20 cellular contexts compared by ENCODE assay signal in the genomic region with DNA sequence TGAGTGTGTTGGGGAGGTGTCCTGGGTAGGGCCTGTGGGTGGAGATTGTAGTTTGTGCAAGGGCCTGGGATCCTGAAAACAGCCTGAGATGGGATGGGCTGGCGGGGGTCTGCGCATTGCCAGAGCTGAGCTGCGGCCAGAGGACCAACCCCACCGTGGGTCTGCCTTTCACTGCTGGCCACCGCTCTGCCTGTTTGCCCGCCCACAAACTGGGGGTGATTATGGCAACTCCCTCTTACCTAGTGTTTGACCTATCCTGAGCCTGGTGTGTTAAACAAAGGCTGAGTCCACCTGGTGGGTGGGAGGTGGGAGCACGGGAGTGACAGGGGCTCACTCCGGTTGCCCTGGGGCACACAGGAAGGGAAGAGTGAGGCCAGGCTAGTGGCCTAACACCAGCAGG. TPM values are rescaled to one million over a fixed set of nuclear protein-coding genes. Genes with fewer than 3 reads are reported as not detected.
DNase-seq lines count a peak whose midpoint lies in the region; ATAC-seq, FAIRE-seq and TF ChIP-seq lines count a peak whose summit lies in the region.
"Had no signal": no experiment of that assay in that cellular context is flagged by ENCODE, and none has a peak within 500 bp of the region (broad histone marks: within the 10 kb centered on the region; RNA-seq: fewer than 3 reads in every experiment).

No MANE protein-coding gene starts in this region.

- POLR2A ChIA-PET in HepG2 (lab: Yijun Ruan, JAX) = no interaction called here

- no peaks in the 10 kb centered on the region for H3K4me1 ChIP-seq in right lobe of liver
- no peaks in the 10 kb centered on the region for H3K4me1 ChIP-seq in HepG2 (ENCODE audit: insufficient read depth, low read length)
- H3K4me1 ChIP-seq in neuronal stem cell (ENCODE audit: control insufficient read depth in 2 of 2, insufficient read depth in 1 of 2, low read depth in 1 of 2, low read length in 2 of 2) = peaks cover 0 to 2% of the 10 kb centered on the region in 2 donors
- no peaks in the 10 kb centered on the region for H3K4me1 ChIP-seq in smooth muscle cell (ENCODE audit: low read depth)
- H3K4me1 ChIP-seq: colonic mucosa had no signal

- H3K4me3 ChIP-seq in right lobe of liver (no peak overlapping the region), HepG2 (replicated peaks in 1 of 3; ENCODE audit: insufficient read depth in 1 of 3, low read depth in 2 of 3, low read length in 3 of 3) (no peak overlapping the region), brain microvascular endothelial cell (ENCODE audit: low read depth, low read length) (no peak overlapping the region), neuronal stem cell (ENCODE audit: low read length in 2 of 2) (no peak overlapping the region), smooth muscle cell (no peak overlapping the region)
- H3K4me3 ChIP-seq: colonic mucosa, heart left ventricle had no signal

- TF ChIP-seq EP300 in HepG2 (IDR thresholded peaks at IDR 0.05; ENCODE audit: low read depth in 2 of 2, low read length in 2 of 2) (no peak), HepG2 (CRISPR knock-in tag; IDR thresholded peaks at IDR 0.05; ENCODE audit: borderline replicate concordance) (no peak)

- CTCF ChIA-PET in HepG2 (lab: Yijun Ruan, JAX; ENCODE audit: low intra/inter-chr PET ratio, low total read pairs) = no interaction called here

- H3K79me1 ChIP-seq in neuronal stem cell (ENCODE audit: low read depth, low read length) = no peaks in the 10 kb centered on the region

- in situ Hi-C loops in HepG2 (cut with HindIII; ENCODE audit: extremely low pct_ligation_motif_present, low pct_unique_long_range_greater_than_20kb) (loop anchor here (10.0 kb wide), 1 partner anchor 282 kb away; no protein-coding TSS in a partner anchor), brain microvascular endothelial cell (cut with HindIII; ENCODE audit: low pct_ligation_motif_present, low sequenced_read_pairs) (no loop called here)

- H2BK12ac ChIP-seq in neuronal stem cell (ENCODE audit: low read length) = no peak overlapping the region

- 80% methylated on average over 2 of the region's 8 CpGs for WGBS in right lobe of liver (ENCODE audit: insufficient coverage, low coverage, low lambda C conversion rate, missing lambda C conversion rate)
- 5% methylated on average over 2 of the region's 8 CpGs for WGBS in HepG2 (ENCODE audit: low lambda C conversion rate)
- no CpG with 5 or more reads among the region's 8 CpGs for WGBS in neuronal stem cell (ENCODE audit: extremely low coverage in 2 of 2, insufficient read length in 2 of 2, insufficient replicate concordance in 1 of 2), 2 donors
- WGBS in smooth muscle cell (ENCODE audit: low lambda C conversion rate) = 85% methylated on average over 8 of the region's 8 CpGs

- no peak overlapping the region for H3K4me2 ChIP-seq in HepG2 (ENCODE audit: low read depth, low read length)
- no peak overlapping the region for H3K4me2 ChIP-seq in neuronal stem cell (ENCODE audit: insufficient read depth, low read length, poor library complexity, severe bottlenecking)
- no peak overlapping the region for H3K4me2 ChIP-seq in smooth muscle cell

- no peak for FAIRE-seq in HepG2 (lab: Jason Lieb, UNC)
- FAIRE-seq: D721Med had no signal

- H2AK5ac ChIP-seq in neuronal stem cell (ENCODE audit: low read depth, low read length) = peak overlapping the region; percentile 40

- ATAC-seq in right lobe of liver = no peak
- ATAC-seq in HepG2 = no peak
- ATAC-seq: activated CD4-positive, alpha-beta T cell treated with anti-CD3 and anti-CD28 coated beads for 36 hours; esophagus mucosa; heart left ventricle; left colon; naive thymus-derived CD8-positive, alpha-beta T cell; stimulated activated naive CD8-positive, alpha-beta T cell treated with anti-CD3 and anti-CD28 coated beads, Interleukin-15, amount 100 ng/mL, for 72 hours had no signal

- H3K23ac ChIP-seq in neuronal stem cell (ENCODE audit: low read depth, low read length, poor library complexity) = no peak overlapping the region

- no peaks in the 10 kb centered on the region for H3F3A ChIP-seq in smooth muscle cell (ENCODE audit: low read depth)

- TF ChIP-seq CTCF in right lobe of liver (IDR thresholded peaks at IDR 0.05) = no peak
- TF ChIP-seq CTCF in HepG2 (CRISPR knock-in tag; IDR thresholded peaks at IDR 0.05) = no peak
- peak; percentile 2 for TF ChIP-seq CTCF in brain microvascular endothelial cell (IDR thresholded peaks at IDR 0.05; ENCODE audit: low read depth, low read length, missing control alignments)
- TF ChIP-seq CTCF in smooth muscle cell (IDR thresholded peaks at IDR 0.05; ENCODE audit: borderline replicate concordance, insufficient read depth, poor library complexity, severe bottlenecking) = no peak

- no peak overlapping the region for H2BK15ac ChIP-seq in neuronal stem cell (ENCODE audit: low read length)

- no peak overlapping the region for H3K9ac ChIP-seq in HepG2 (ENCODE audit: insufficient read depth, low read depth, low read length)
- H3K9ac ChIP-seq in neuronal stem cell (ENCODE audit: low read depth, low read length, poor library complexity) = peak overlapping the region; percentile 34
- no peak overlapping the region for H3K9ac ChIP-seq in smooth muscle cell (ENCODE audit: low read depth)

- H3K27me3 ChIP-seq in right lobe of liver (no peaks in the 10 kb centered on the region), HepG2 (ENCODE audit: control insufficient read depth in 1 of 2, insufficient read depth in 2 of 2, low read length in 2 of 2) (no peaks in the 10 kb centered on the region; a peak in 1 of 5 replicates), brain microvascular endothelial cell (replicated peaks) (no peaks in the 10 kb centered on the region), neuronal stem cell (ENCODE audit: control insufficient read depth in 3 of 3, insufficient read depth in 3 of 3, low read depth in 1 of 3, low read length in 3 of 3) (no peaks in the 10 kb centered on the region), smooth muscle cell (ENCODE audit: low read depth) (no peaks in the 10 kb centered on the region)
- H3K27me3 ChIP-seq: colonic mucosa, heart left ventricle had no signal

- H3K79me2 ChIP-seq in HepG2 (ENCODE audit: insufficient read depth, low read length) (no peaks in the 10 kb centered on the region), smooth muscle cell (ENCODE audit: low read depth) (no peaks in the 10 kb centered on the region)

- H4K20me1 ChIP-seq in HepG2 (ENCODE audit: insufficient read depth, low read length) (no peaks in the 10 kb centered on the region), smooth muscle cell (ENCODE audit: low read depth) (no peaks in the 10 kb centered on the region)

- H4K91ac ChIP-seq in neuronal stem cell (ENCODE audit: low read depth, low read length, poor library complexity) = no peak overlapping the region

- no TSS peak for BruUV-seq in HepG2 (replicated peaks; lab: Mats Ljungman, UMichigan)

- H3K27ac ChIP-seq in right lobe of liver = no peak overlapping the region
- no peak overlapping the region for H3K27ac ChIP-seq in HepG2 (ENCODE audit: extremely low read length, insufficient read depth, low read length)
- H3K27ac ChIP-seq in brain microvascular endothelial cell = no peak overlapping the region
- no peak overlapping the region for H3K27ac ChIP-seq in neuronal stem cell (replicated peaks; ENCODE audit: low read length)
- H3K27ac ChIP-seq in smooth muscle cell (ENCODE audit: low read depth) = no peak overlapping the region
- H3K27ac ChIP-seq: colonic mucosa, heart left ventricle had no signal

- TF ChIP-seq POLR2A in right lobe of liver (IDR thresholded peaks at IDR 0.05) (no peak), HepG2 (IDR thresholded peaks at IDR 0.05; ENCODE audit: insufficient read depth in 1 of 2, low read depth in 2 of 2, low read length in 2 of 2) (no peak)

- H3K36me3 ChIP-seq in right lobe of liver = no peaks in the 10 kb centered on the region
- H3K36me3 ChIP-seq in HepG2 (replicated peaks in 1 of 2; ENCODE audit: control insufficient read depth in 1 of 2, insufficient read depth in 2 of 2, low read length in 2 of 2) = no peaks in the 10 kb centered on the region
- H3K36me3 ChIP-seq in brain microvascular endothelial cell (replicated peaks) = no peaks in the 10 kb centered on the region
- H3K36me3 ChIP-seq in neuronal stem cell (replicated peaks in 1 of 2; ENCODE audit: control insufficient read depth in 2 of 2, insufficient read depth in 2 of 2, low read length in 2 of 2) = no peaks in the 10 kb centered on the region
- H3K36me3 ChIP-seq in smooth muscle cell (ENCODE audit: low read depth) = no peaks in the 10 kb centered on the region
- H3K36me3 ChIP-seq: colonic mucosa had no signal

- H2BK5ac ChIP-seq in neuronal stem cell (ENCODE audit: low read length) = no peak overlapping the region

- no peak overlapping the region for H3K14ac ChIP-seq in neuronal stem cell (ENCODE audit: low read length)

- no peak overlapping the region for H2BK120ac ChIP-seq in neuronal stem cell (ENCODE audit: low read depth, low read length)

- H3K9me3 ChIP-seq in right lobe of liver (no peaks in the 10 kb centered on the region), HepG2 (ENCODE audit: low read length) (no peaks in the 10 kb centered on the region), neuronal stem cell (replicated peaks in 1 of 2; ENCODE audit: control insufficient read depth in 2 of 2, insufficient read depth in 1 of 2, low read depth in 1 of 2, low read length in 2 of 2) (no peaks in the 10 kb centered on the region), smooth muscle cell (replicated peaks; ENCODE audit: low read depth) (no peaks in the 10 kb centered on the region)
- H3K9me3 ChIP-seq: colonic mucosa, heart left ventricle had no signal

- peak overlapping the region; percentile 42 for H3K18ac ChIP-seq in neuronal stem cell (ENCODE audit: low read length)

- TF ChIP-seq RAD21 in HepG2 (CRISPR knock-in tag; IDR thresholded peaks at IDR 0.05) = no peak

- intact Hi-C loops in right lobe of liver (cut with DNase I) (no loop called here), HepG2 (cut with micrococcal nuclease; ENCODE audit: unreplicated experiment) (no loop called here)

- peak overlapping the region; percentile 23 for H4K8ac ChIP-seq in neuronal stem cell (ENCODE audit: low read depth, low read length)

- H2AFZ ChIP-seq in HepG2 (ENCODE audit: low read length) = no peak overlapping the region
- no peak overlapping the region for H2AFZ ChIP-seq in neuronal stem cell (ENCODE audit: low read length)
- H2AFZ ChIP-seq in smooth muscle cell (ENCODE audit: low read depth) = no peak overlapping the region

- no peak overlapping the region for H3K4ac ChIP-seq in neuronal stem cell (ENCODE audit: low read length)

- DNase-seq in right lobe of liver (peak; percentile 8 to 49 (median 44)), HepG2 (ENCODE audit: low spot score) (no peak), brain microvascular endothelial cell (no peak), neuronal stem cell (ENCODE audit: low spot score) (no peak), NCI-H2107 treated with DMSO at 0.1 percent for 48 hours (lab: John Stamatoyannopoulos, UW; ENCODE audit: unreplicated experiment) (no peak), smooth muscle cell (lab: John Stamatoyannopoulos, UW; ENCODE audit: unreplicated experiment) (no peak), NCI-H748 treated with DMSO at 0.1 percent for 48 hours (lab: John Stamatoyannopoulos, UW) (no peak)
- no peak for DNase-seq in stimulated activated CD4-positive, alpha-beta T cell treated with anti-CD3 and anti-CD28 coated beads, Interleukin-4, amount 100 ng/mL, for 24 hours
- DNase-seq: activated CD4-positive, alpha-beta T cell treated with anti-CD3 and anti-CD28 coated beads for 36 hours; anterior cingulate cortex; colonic mucosa; IMR-90; NCI-H1105 treated with DMSO at 0.1 percent for 48 hours; NCI-H510A; stimulated activated naive CD8-positive, alpha-beta T cell treated with anti-CD3 and anti-CD28 coated beads, Interleukin-15, amount 100 ng/mL, for 72 hours had no signal

RNA-seq across cellular contexts. Expression of gene ABTB1, which starts 9.8 kb away (rescaled TPM):
- total RNA-seq in right lobe of liver (10 to 100 TPM in 5 of 6 experiments, 1 to 10 TPM in 1; 9.4 to 20.3 (median 12.2) TPM), HepG2 (2016; rRNA removed; fragmentation: Illumina TruSeq; extraction: Trizol) (0.24 and 0.42 TPM in 2 replicates), smooth muscle cell (2.8 and 5.7 TPM in 2 replicates)
- total RNA-seq in HepG2 (2016; cell fraction: cytosol; rRNA removed; fragmentation: Illumina TruSeq; extraction: Trizol; ENCODE audit: low read depth) = 0.09 and 0.30 TPM in 2 replicates
- total RNA-seq in HepG2 (2016; cell fraction: insoluble cytoplasmic fraction; rRNA removed; fragmentation: Illumina TruSeq; extraction: Trizol) = 0.13 and 0.30 TPM in 2 replicates
- 0.56 and 0.72 TPM in 2 replicates for total RNA-seq in HepG2 (2016; cell fraction: membrane; rRNA removed; fragmentation: Illumina TruSeq; extraction: Trizol)
- total RNA-seq in HepG2 (2016; cell fraction: nucleus; rRNA removed; fragmentation: Illumina TruSeq; extraction: Trizol) = 1.0 and 2.3 TPM in 2 replicates
- polyA plus RNA-seq in HepG2 (2011; rRNA removed) (14.5 and 17.9 TPM in 2 replicates), smooth muscle cell (14.0 and 17.9 TPM in 2 replicates)
- polyA plus RNA-seq in HepG2 (2011; cell fraction: cytosol; rRNA removed) = 12.3 and 15.2 TPM in 2 replicates
- 97.1 and 99.3 TPM in 2 replicates for polyA plus RNA-seq in HepG2 (2011; cell fraction: nucleus; rRNA removed)
- polyA plus RNA-seq in HepG2 (2012) = 7.0 and 10.3 TPM in 2 replicates
- 0.44 and 0.71 TPM in 2 replicates for polyA plus RNA-seq in HepG2 (2016; cell fraction: cytosol; fragmentation: Illumina TruSeq; extraction: Trizol; ENCODE audit: low read depth)
- 0.98 and 1.0 TPM in 2 replicates for polyA plus RNA-seq in HepG2 (2016; cell fraction: insoluble cytoplasmic fraction; fragmentation: Illumina TruSeq; extraction: Trizol; ENCODE audit: low read depth)
- polyA plus RNA-seq in HepG2 (2016; cell fraction: membrane; fragmentation: Illumina TruSeq; extraction: Trizol; ENCODE audit: low read depth) = 0.39 and 0.88 TPM in 2 replicates
- polyA plus RNA-seq in HepG2 (2016; cell fraction: nucleus; fragmentation: Illumina TruSeq; extraction: Trizol; ENCODE audit: insufficient read depth, low read depth) = 2.9 and 3.4 TPM in 2 replicates
- 33.1 and 57.2 TPM in 2 replicates for polyA minus RNA-seq in HepG2 (2011; rRNA and poly(A)+ RNA removed; ENCODE audit: low replicate concordance)
- polyA minus RNA-seq in HepG2 (2011; cell fraction: cytosol; rRNA and poly(A)+ RNA removed) = 6.9 and 10.2 TPM in 2 replicates
- polyA minus RNA-seq in HepG2 (2011; cell fraction: nucleus; rRNA and poly(A)+ RNA removed) = 15.7 and 18.6 TPM in 2 replicates
- 5.8 TPM for polyA plus RNA-seq in neuronal stem cell (2013, experiment 1 of 2)
- polyA plus RNA-seq in neuronal stem cell (2013, experiment 2 of 2) = 6.1 TPM

RNA-seq across cellular contexts. Expression of gene PODXL2, which starts 53.6 kb away (rescaled TPM):
- total RNA-seq in right lobe of liver (1 to 10 TPM in 1 of 6 experiments, under 1 TPM in 5; 0.19 to 1.6 (median 0.63) TPM), HepG2 (2016; rRNA removed; fragmentation: Illumina TruSeq; extraction: Trizol) (13.5 and 25.1 TPM in 2 replicates), smooth muscle cell (4.1 and 4.2 TPM in 2 replicates)
- total RNA-seq in HepG2 (2016; cell fraction: cytosol; rRNA removed; fragmentation: Illumina TruSeq; extraction: Trizol; ENCODE audit: low read depth) = 11.1 and 12.1 TPM in 2 replicates
- total RNA-seq in HepG2 (2016; cell fraction: insoluble cytoplasmic fraction; rRNA removed; fragmentation: Illumina TruSeq; extraction: Trizol) = 12.9 and 25.2 TPM in 2 replicates
- total RNA-seq in HepG2 (2016; cell fraction: membrane; rRNA removed; fragmentation: Illumina TruSeq; extraction: Trizol) = 17.4 and 19.2 TPM in 2 replicates
- 22.7 and 24.9 TPM in 2 replicates for total RNA-seq in HepG2 (2016; cell fraction: nucleus; rRNA removed; fragmentation: Illumina TruSeq; extraction: Trizol)
- polyA plus RNA-seq in HepG2 (2011; rRNA removed) (20.4 and 31.7 TPM in 2 replicates), smooth muscle cell (6.0 and 9.7 TPM in 2 replicates)
- 24.7 and 33.2 TPM in 2 replicates for polyA plus RNA-seq in HepG2 (2011; cell fraction: cytosol; rRNA removed)
- 25.3 and 29.3 TPM in 2 replicates for polyA plus RNA-seq in HepG2 (2011; cell fraction: nucleus; rRNA removed)
- polyA plus RNA-seq in HepG2 (2012) = 12.3 and 15.4 TPM in 2 replicates
- 13.5 and 14.7 TPM in 2 replicates for polyA plus RNA-seq in HepG2 (2016; cell fraction: cytosol; fragmentation: Illumina TruSeq; extraction: Trizol; ENCODE audit: low read depth)
- polyA plus RNA-seq in HepG2 (2016; cell fraction: insoluble cytoplasmic fraction; fragmentation: Illumina TruSeq; extraction: Trizol; ENCODE audit: low read depth) = 12.3 and 15.0 TPM in 2 replicates
- polyA plus RNA-seq in HepG2 (2016; cell fraction: membrane; fragmentation: Illumina TruSeq; extraction: Trizol; ENCODE audit: low read depth) = 18.5 and 19.8 TPM in 2 replicates
- 39.4 and 41.1 TPM in 2 replicates for polyA plus RNA-seq in HepG2 (2016; cell fraction: nucleus; fragmentation: Illumina TruSeq; extraction: Trizol; ENCODE audit: insufficient read depth, low read depth)
- 19.7 and 24.8 TPM in 2 replicates for polyA minus RNA-seq in HepG2 (2011; rRNA and poly(A)+ RNA removed; ENCODE audit: low replicate concordance)
- 10.5 and 11.6 TPM in 2 replicates for polyA minus RNA-seq in HepG2 (2011; cell fraction: cytosol; rRNA and poly(A)+ RNA removed)
- polyA minus RNA-seq in HepG2 (2011; cell fraction: nucleus; rRNA and poly(A)+ RNA removed) = 5.3 and 7.3 TPM in 2 replicates
- 26.3 TPM for polyA plus RNA-seq in neuronal stem cell (2013, experiment 1 of 2)
- polyA plus RNA-seq in neuronal stem cell (2013, experiment 2 of 2) = 24.4 TPM

Comparison
In these comparisons a context has a peak if more than half of its experiments do, and no peak if none do; other contexts are left out.
1. DNase-seq: peak in right lobe of liver (3 of 3); none in HepG2 (single experiment), brain microvascular endothelial cell (single experiment), neuronal stem cell (single experiment), stimulated activated CD4-positive, alpha-beta T cell treated with anti-CD3 and anti-CD28 coated beads, Interleukin-4, amount 100 ng/mL, for 24 hours (single experiment), NCI-H2107 treated with DMSO at 0.1 percent for 48 hours (single experiment), smooth muscle cell (single experiment) and NCI-H748 treated with DMSO at 0.1 percent for 48 hours (single experiment).